10 cellular contexts compared by ENCODE assay signal in genomic region chr1:9197186-9198099, GRCh38. TPM values are rescaled to one million over a fixed set of nuclear protein-coding genes. Genes with fewer than 3 reads are reported as not detected.
DNase-seq lines count a peak whose midpoint lies in the region; ATAC-seq and TF ChIP-seq lines count a peak whose summit lies in the region.
"Had no signal": no experiment of that assay in that cellular context is flagged by ENCODE, and none has a peak within 500 bp of the region (broad histone marks: within the 10 kb centered on the region; RNA-seq: fewer than 3 reads in every experiment).

No MANE protein-coding gene starts in this region.

- intact Hi-C loops in left cardiac atrium (cut with DNase I) (loop anchor here (2.0 to 10.0 kb wide), 4 partner anchors 53 to 93 kb away; no protein-coding TSS in a partner anchor), left ventricle myocardium superior (cut with micrococcal nuclease) (loop anchor here (10.0 kb wide), 1 partner anchor 63 kb away; no protein-coding TSS in a partner anchor), adrenal gland (cut with DNase I) (loop anchor here in 1 of 2 donors (5.0 kb wide), 1 partner anchor 85 kb away; no protein-coding TSS in a partner anchor), upper lobe of right lung (cut with DNase I) (loop anchor here (5.0 to 10.0 kb wide), 2 partner anchors 53 to 90 kb away; no protein-coding TSS in a partner anchor)

- peak overlapping the region in 1 of 2 donors; percentile 16 for H3K27ac Mint-ChIP-seq in T-cell
- H3K27ac Mint-ChIP-seq: activated CD4-positive, alpha-beta T cell treated with anti-CD3 and anti-CD28 coated beads, Interleukin-2, amount 10 ng/mL, durations not matched to agents 7 days and 5 days; stimulated activated naive CD8-positive, alpha-beta T cell treated with anti-CD3 and anti-CD28 coated beads, Interleukin-15, Interleukin-2, amounts not matched to agents 100 ng/mL and 50 ng/mL, for 24 hours had no signal

- ATAC-seq in left cardiac atrium: no peak
- no peak for ATAC-seq in left ventricle myocardium superior
- ATAC-seq in upper lobe of right lung: no peak
- no peak for ATAC-seq in T-cell (replicated peaks in 1 of 4)
- no peak for ATAC-seq in GM21381 (IDR thresholded peaks at IDR 0.05; ENCODE audit: unreplicated experiment)

- H3K4me1 Mint-ChIP-seq in T-cell: peaks cover 21 to 23% (median 22%) of the 10 kb centered on the region in 3 donors

- WGBS in adrenal gland, 4 donors: 63 to 74% (median 66%) methylated on average over 17 to 22 of the region's 22 CpGs

- TF ChIP-seq POLR2A in adrenal gland (IDR thresholded peaks at IDR 0.05): no peak

- H3K36me3 Mint-ChIP-seq in T-cell: no peaks in the 10 kb centered on the region

- POLR2A ChIA-PET in T-cell (lab: Charles Lee): no interaction called here

- H3K27me3 Mint-ChIP-seq in T-cell: peaks cover 37 to 58% of the 10 kb centered on the region in 2 donors

- TF ChIP-seq CTCF in adrenal gland (IDR thresholded peaks at IDR 0.05): no peak
- TF ChIP-seq CTCF in upper lobe of right lung (IDR thresholded peaks at IDR 0.05): no peak

- H3K9me3 Mint-ChIP-seq in T-cell: no peaks in the 10 kb centered on the region
- H3K9me3 Mint-ChIP-seq: activated CD4-positive, alpha-beta T cell treated with anti-CD3 and anti-CD28 coated beads, Interleukin-2, amount 10 ng/mL, durations not matched to agents 7 days and 5 days; stimulated activated naive CD8-positive, alpha-beta T cell treated with anti-CD3 and anti-CD28 coated beads, Interleukin-15, Interleukin-2, amounts not matched to agents 100 ng/mL and 50 ng/mL, for 24 hours had no signal

- H3K4me3 ChIP-seq in adrenal gland (no peak overlapping the region), upper lobe of right lung (peak overlapping the region; percentile 29)

- peaks cover 8% of the 10 kb centered on the region for H3K27me3 ChIP-seq in adrenal gland
- H3K27me3 ChIP-seq in upper lobe of right lung: peaks cover 41% of the 10 kb centered on the region

- CTCF ChIA-PET in T-cell (lab: Charles Lee): interaction anchor here in 1 of 2 donors (0.5 to 1.5 kb wide), 3 partner anchors 86 to 338 kb away, joined by 3 to 5 read pairs (median 4); no protein-coding TSS in a partner anchor

- no peak overlapping the region for H3K4me3 Mint-ChIP-seq in T-cell
- H3K4me3 Mint-ChIP-seq: activated CD4-positive, alpha-beta T cell treated with anti-CD3 and anti-CD28 coated beads, Interleukin-2, amount 10 ng/mL, durations not matched to agents 7 days and 5 days had no signal

- H3K27ac ChIP-seq in adrenal gland: peak overlapping the region; percentile 66 to 95 (median 89)
- H3K27ac ChIP-seq in upper lobe of right lung: no peak overlapping the region

- H3K9me3 ChIP-seq in adrenal gland (replicated peaks in 1 of 3): no peaks in the 10 kb centered on the region
- no peaks in the 10 kb centered on the region for H3K9me3 ChIP-seq in upper lobe of right lung

- peak; percentile 56 for DNase-seq in left cardiac atrium
- no peak for DNase-seq in left ventricle myocardium superior
- peak in 1 of 7 donors; percentile 28 for DNase-seq in adrenal gland
- DNase-seq in lung microvascular endothelial cell (ENCODE audit: low read depth in 2 of 2): peak; percentile 22 to 42
- DNase-seq in upper lobe of right lung: no peak
- DNase-seq in T-cell: no peak
- no peak for DNase-seq in NCI-H748 (lab: John Stamatoyannopoulos, UW; ENCODE audit: unreplicated experiment)

- H3K36me3 ChIP-seq in adrenal gland (replicated peaks in 1 of 2): no peaks in the 10 kb centered on the region
- no peaks in the 10 kb centered on the region for H3K36me3 ChIP-seq in upper lobe of right lung

- H3K4me1 ChIP-seq in adrenal gland (replicated peaks in 1 of 2): peaks cover 34% of the 10 kb centered on the region in 2 donors
- peaks cover 26% of the 10 kb centered on the region for H3K4me1 ChIP-seq in upper lobe of right lung

RNA-seq across cellular contexts. Expression of gene H6PD, which starts 37.1 kb away (rescaled TPM):
- total RNA-seq in left cardiac atrium (10 to 100 TPM; 33.3 to 40.6 TPM), left ventricle myocardium superior (20.3 TPM), adrenal gland (100 to 1,000 TPM in 2 of 8 donors, 10 to 100 TPM in 6; 65.7 to 116 (median 84.2) TPM), lung microvascular endothelial cell (12.3 and 18.3 TPM in 2 replicates), upper lobe of right lung (43.7 TPM), T-cell (10 to 100 TPM; 17.6 to 26.5 (median 23.9) TPM)
- 10 to 100 TPM; 20.3 to 28.8 (median 22.7) TPM for polyA plus RNA-seq in adrenal gland

Comparison
In these comparisons a context has a peak if more than half of its experiments do, and no peak if none do; other contexts are left out.
1. DNase-seq: peak in left cardiac atrium (single experiment) and lung microvascular endothelial cell (2 of 2); none in left ventricle myocardium superior (single experiment), upper lobe of right lung (single experiment), T-cell (0 of 34) and NCI-H748 (single experiment).